ENCODE assay signal across 16 cellular contexts in the genomic region with DNA sequence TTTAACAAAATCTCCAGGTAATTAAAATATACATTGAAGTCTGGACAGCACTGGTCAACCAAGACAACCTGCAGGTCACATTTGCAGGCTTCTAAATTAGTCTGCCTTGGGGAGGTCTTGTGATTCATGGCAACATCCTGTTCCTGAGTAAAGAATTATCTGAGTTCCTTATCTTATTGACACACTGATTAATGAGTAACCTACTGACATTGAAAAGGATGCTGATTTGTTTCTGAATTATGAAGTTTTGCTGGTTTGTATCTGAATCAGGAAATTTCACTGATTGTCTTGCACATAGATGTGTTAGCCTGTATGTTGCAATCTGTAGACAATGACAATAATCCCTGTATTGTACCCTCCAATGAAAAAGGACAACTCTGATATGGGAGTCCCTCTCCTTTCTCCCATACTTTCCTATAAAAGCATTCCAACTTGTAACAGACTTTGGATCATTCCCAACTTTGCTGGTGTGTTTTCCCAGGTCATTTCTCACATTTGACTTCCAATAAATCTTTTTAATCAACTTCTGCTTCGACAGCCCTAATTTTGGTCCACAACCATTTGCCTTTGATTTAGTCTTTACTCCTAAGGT.
"Had no signal": no experiment of that assay in that cellular context is flagged by ENCODE, and none has a peak within 500 bp of the region (broad histone marks: within the 10 kb centered on the region; RNA-seq: fewer than 3 reads in every experiment).

No MANE protein-coding gene starts in this region.

- H3K27me3 Mint-ChIP-seq: activated naive CD4-positive, alpha-beta T cell treated with anti-CD3 and anti-CD28 coated beads, Interleukin-2, amount 50 U/mL, for 24 hours had no signal

- DNase-seq: activated CD4-positive, alpha-beta T cell treated with anti-CD3 and anti-CD28 coated beads, Interleukin-2, amount 50 U/mL, for 4 hours; activated T-cell treated with anti-CD3 and anti-CD28 coated beads, Interleukin-2, amount 50 U/mL, for 1 hour; glutamatergic neuron; immature natural killer cell; left lung; right cardiac atrium; T-helper 2 cell had no signal

- H3K4me3 Mint-ChIP-seq: activated naive CD4-positive, alpha-beta T cell treated with anti-CD3 and anti-CD28 coated beads, Interleukin-2, amount 50 U/mL, for 24 hours; brain; dendritic cell treated with granulocyte-macrophage colony-stimulating factor and Interleukin-4, amounts not matched to agents 40 ng/mL and 50 ng/mL, for 4 days; immature natural killer cell; neural progenitor cell had no signal

- H3K27me3 ChIP-seq: left lung, neural progenitor cell, tibial nerve had no signal

- H3K27ac ChIP-seq: left lung, neural progenitor cell, tibial nerve had no signal

- H3K4me1 ChIP-seq: left lung, tibial nerve had no signal

- FAIRE-seq: TTC549 had no signal

- H3K9me3 Mint-ChIP-seq: activated naive CD4-positive, alpha-beta T cell treated with anti-CD3 and anti-CD28 coated beads, Interleukin-2, amount 50 U/mL, for 24 hours; dendritic cell treated with granulocyte-macrophage colony-stimulating factor and Interleukin-4, amounts not matched to agents 40 ng/mL and 50 ng/mL, for 4 days; immature natural killer cell had no signal

- H3K36me3 Mint-ChIP-seq: activated naive CD4-positive, alpha-beta T cell treated with anti-CD3 and anti-CD28 coated beads, Interleukin-2, amount 50 U/mL, for 24 hours; immature natural killer cell; neural progenitor cell had no signal

- H3K36me3 ChIP-seq: left lung, neural progenitor cell, tibial nerve had no signal

- H3K4me3 ChIP-seq: left lung, neural progenitor cell, smooth muscle cell, tibial nerve had no signal

- H3K9me3 ChIP-seq: left lung, tibial nerve had no signal

- ATAC-seq: activated CD4-positive, CD25-positive, alpha-beta regulatory T cell treated with anti-CD3 and anti-CD28 coated beads, Interleukin-2, amount 50 U/mL, for 24 hours; esophagus mucosa; left lung; right cardiac atrium had no signal

- H3K4me2 ChIP-seq: smooth muscle cell had no signal

- H3K4me1 Mint-ChIP-seq: activated naive CD4-positive, alpha-beta T cell treated with anti-CD3 and anti-CD28 coated beads, Interleukin-2, amount 50 U/mL, for 24 hours; brain; immature natural killer cell; neural progenitor cell had no signal

- H3K27ac Mint-ChIP-seq: activated naive CD4-positive, alpha-beta T cell treated with anti-CD3 and anti-CD28 coated beads, Interleukin-2, amount 50 U/mL, for 24 hours; brain; dendritic cell treated with granulocyte-macrophage colony-stimulating factor and Interleukin-4, amounts not matched to agents 40 ng/mL and 50 ng/mL, for 4 days; immature natural killer cell; neural progenitor cell had no signal
